Comparison of ENCODE assay signal across 8 cellular contexts in the genomic region with DNA sequence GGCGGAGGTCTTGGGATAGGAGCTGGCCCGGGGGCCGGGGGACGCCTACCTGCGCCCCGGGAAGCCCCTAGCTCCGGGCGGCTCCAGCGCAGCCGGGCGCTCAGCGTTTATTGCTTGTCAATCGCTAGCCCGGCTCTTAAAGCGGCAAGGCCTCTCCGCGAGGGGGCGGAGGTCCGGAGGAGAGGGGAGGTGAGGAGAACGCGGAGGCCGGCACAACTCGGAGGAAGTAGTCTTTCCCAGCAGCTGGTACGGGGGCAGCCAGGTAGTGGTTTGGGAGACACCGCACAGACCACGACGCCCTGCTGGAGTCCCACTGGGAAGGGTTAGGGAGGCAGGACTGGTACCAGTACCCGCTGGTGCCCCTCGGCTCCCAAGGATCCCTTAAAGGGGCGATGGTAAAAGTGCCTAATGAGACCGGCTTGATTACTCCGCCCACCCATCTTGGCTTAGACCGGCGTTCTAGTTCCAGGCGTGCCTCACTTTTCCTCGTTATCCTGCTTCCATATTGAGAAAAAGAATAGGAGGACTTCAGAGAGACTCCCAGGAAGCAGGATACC. TPM values are rescaled to one million over a fixed set of nuclear protein-coding genes. Genes with fewer than 3 reads are reported as not detected.
A peak's percentile ranks its signal among the peaks of the same experiment; 100 is the strongest.
DNase-seq lines count a peak whose midpoint lies in the region; ATAC-seq, FAIRE-seq and TF ChIP-seq lines count a peak whose summit lies in the region.

A gene with protein sequence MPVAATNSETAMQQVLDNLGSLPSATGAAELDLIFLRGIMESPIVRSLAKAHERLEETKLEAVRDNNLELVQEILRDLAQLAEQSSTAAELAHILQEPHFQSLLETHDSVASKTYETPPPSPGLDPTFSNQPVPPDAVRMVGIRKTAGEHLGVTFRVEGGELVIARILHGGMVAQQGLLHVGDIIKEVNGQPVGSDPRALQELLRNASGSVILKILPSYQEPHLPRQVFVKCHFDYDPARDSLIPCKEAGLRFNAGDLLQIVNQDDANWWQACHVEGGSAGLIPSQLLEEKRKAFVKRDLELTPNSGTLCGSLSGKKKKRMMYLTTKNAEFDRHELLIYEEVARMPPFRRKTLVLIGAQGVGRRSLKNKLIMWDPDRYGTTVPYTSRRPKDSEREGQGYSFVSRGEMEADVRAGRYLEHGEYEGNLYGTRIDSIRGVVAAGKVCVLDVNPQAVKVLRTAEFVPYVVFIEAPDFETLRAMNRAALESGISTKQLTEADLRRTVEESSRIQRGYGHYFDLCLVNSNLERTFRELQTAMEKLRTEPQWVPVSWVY (minus strand): TSS at position 112 of the 557 bp plus-strand sequence. CDS start 3,076 bp downstream, outside the sequence.

- H3K36me3 Mint-ChIP-seq in activated CD4-positive, alpha-beta memory T cell treated with anti-CD3 and anti-CD28 coated beads, Interleukin-2, amount 10 ng/mL, durations not matched to agents 7 days and 5 days (ENCODE audit: low read depth), result no peaks in the 10 kb centered on the region

- peak; percentile 72 for ATAC-seq in HepG2

- CTCF ChIA-PET in activated CD4-positive, alpha-beta memory T cell treated with anti-CD3 and anti-CD28 coated beads, Interleukin-2, amount 10 ng/mL, durations not matched to agents 7 days and 5 days (lab: Charles Lee), result interaction anchor here (1.4 to 4.5 kb wide), 2 partner anchors 36 to 135 kb away, joined by 4 to 25 read pairs; a partner anchor contains a TSS
- CTCF ChIA-PET in HepG2 (lab: Yijun Ruan, JAX; ENCODE audit: low intra/inter-chr PET ratio, low total read pairs), result no interaction called here

- H3K4me1 Mint-ChIP-seq in activated CD4-positive, alpha-beta memory T cell treated with anti-CD3 and anti-CD28 coated beads, Interleukin-2, amount 10 ng/mL, durations not matched to agents 7 days and 5 days, result peaks cover 9% of the 10 kb centered on the region

- WGBS in HepG2 (ENCODE audit: low lambda C conversion rate), result 4% methylated on average over 32 of the region's 36 CpGs

- DNase-seq in NCI-H446 (lab: John Stamatoyannopoulos, UW) (peak; percentile 56 to 68), HepG2 (ENCODE audit: low spot score) (peak; percentile 20), NCI-H2029 treated with DMSO at 0.1 percent for 48 hours (lab: John Stamatoyannopoulos, UW) (no peak), 8988T (no peak)
- DNase-seq in activated CD4-positive, alpha-beta memory T cell treated with anti-CD3 and anti-CD28 coated beads, Interleukin-2, amount 10 ng/mL, durations not matched to agents 7 days and 5 days, result peak; percentile 37
- DNase-seq in stimulated activated CD4-positive, alpha-beta T cell treated with anti-CD3 and anti-CD28 coated beads, Interleukin-4, amount 100 ng/mL, for 1 hour, result peak; percentile 60

- in situ Hi-C loops in HepG2 (cut with HindIII; ENCODE audit: extremely low pct_ligation_motif_present, low pct_unique_long_range_greater_than_20kb), result no loop called here

- H3K36me3 ChIP-seq in duodenal mucosa (ENCODE audit: control insufficient read depth in 1 of 2, insufficient read depth in 2 of 2, low read length in 2 of 2) (no peaks in the 10 kb centered on the region), HepG2 (replicated peaks in 1 of 2; ENCODE audit: control insufficient read depth in 1 of 2, insufficient read depth in 2 of 2, low read length in 2 of 2) (no peaks in the 10 kb centered on the region)

- H3K27me3 Mint-ChIP-seq in activated CD4-positive, alpha-beta memory T cell treated with anti-CD3 and anti-CD28 coated beads, Interleukin-2, amount 10 ng/mL, durations not matched to agents 7 days and 5 days, result peaks cover 56% of the 10 kb centered on the region

- H3K27me3 ChIP-seq in duodenal mucosa (ENCODE audit: control insufficient read depth in 1 of 2, insufficient read depth in 2 of 2, low read length in 2 of 2) (peaks cover 52 to 58% of the 10 kb centered on the region in 2 donors), HepG2 (ENCODE audit: control insufficient read depth in 1 of 2, insufficient read depth in 2 of 2, low read length in 2 of 2) (peaks cover 18 to 84% of the 10 kb centered on the region in 2 experiments)

- no peaks in the 10 kb centered on the region for H3K9me3 Mint-ChIP-seq in activated CD4-positive, alpha-beta memory T cell treated with anti-CD3 and anti-CD28 coated beads, Interleukin-2, amount 10 ng/mL, durations not matched to agents 7 days and 5 days

- TF ChIP-seq RAD21 in HepG2 (CRISPR knock-in tag; IDR thresholded peaks at IDR 0.05), result no peak

- H2AFZ ChIP-seq in HepG2 (ENCODE audit: low read length), result no peak within 1 kb of the TSS

- no peak for TF ChIP-seq EP300 in HepG2 (IDR thresholded peaks at IDR 0.05; ENCODE audit: low read depth in 2 of 2, low read length in 2 of 2)
- TF ChIP-seq EP300 in HepG2 (CRISPR knock-in tag; IDR thresholded peaks at IDR 0.05; ENCODE audit: borderline replicate concordance), result no peak

- no peak within 1 kb of the TSS for H3K4me3 Mint-ChIP-seq in activated CD4-positive, alpha-beta memory T cell treated with anti-CD3 and anti-CD28 coated beads, Interleukin-2, amount 10 ng/mL, durations not matched to agents 7 days and 5 days

- peak within 1 kb of the TSS; percentile 63 for H3K4me2 ChIP-seq in HepG2 (ENCODE audit: low read depth, low read length)

- peaks cover 2% of the 10 kb centered on the region; the same call in 1 of the 2 replicates for H4K20me1 ChIP-seq in HepG2 (ENCODE audit: insufficient read depth, low read length)

- intact Hi-C loops in HepG2 (cut with micrococcal nuclease; ENCODE audit: unreplicated experiment), result no loop called here

- TF ChIP-seq POLR2A in HepG2 (IDR thresholded peaks at IDR 0.05; ENCODE audit: insufficient read depth in 1 of 2, low read depth in 2 of 2, low read length in 2 of 2), result no peak

- peak within 1 kb of the TSS; percentile 57 to 61 for H3K9ac ChIP-seq in duodenal mucosa (ENCODE audit: low read depth in 1 of 2, low read length in 2 of 2)
- H3K9ac ChIP-seq in HepG2 (ENCODE audit: insufficient read depth, low read depth, low read length), result peak within 1 kb of the TSS; percentile 4; the same call in 1 of the 2 replicates

- H3K4me3 ChIP-seq in GM08714 (ENCODE audit: low read length), result peak within 1 kb of the TSS; percentile 8; the same call in 1 of the 2 replicates
- peak within 1 kb of the TSS; percentile 60 to 66 for H3K4me3 ChIP-seq in duodenal mucosa (ENCODE audit: low read depth in 1 of 2, low read length in 2 of 2)
- H3K4me3 ChIP-seq in HepG2 (replicated peaks in 1 of 3; ENCODE audit: insufficient read depth in 1 of 3, low read depth in 2 of 3, low read length in 3 of 3), result peak within 1 kb of the TSS; percentile 48 to 69 (median 60); a peak in 5 of 6 replicates

- no peak for FAIRE-seq in HepG2 (lab: Jason Lieb, UNC)

- H3K79me2 ChIP-seq in HepG2 (ENCODE audit: insufficient read depth, low read length), result no peaks in the 10 kb centered on the region

- POLR2A ChIA-PET in activated CD4-positive, alpha-beta memory T cell treated with anti-CD3 and anti-CD28 coated beads, Interleukin-2, amount 10 ng/mL, durations not matched to agents 7 days and 5 days (lab: Charles Lee), result interaction anchor here (0.6 kb wide), 1 partner anchor 102 kb away, joined by 3 read pairs; no protein-coding TSS in a partner anchor
- POLR2A ChIA-PET in HepG2 (lab: Yijun Ruan, JAX), result no interaction called here

- no peak within 1 kb of the TSS for H3K27ac Mint-ChIP-seq in activated CD4-positive, alpha-beta memory T cell treated with anti-CD3 and anti-CD28 coated beads, Interleukin-2, amount 10 ng/mL, durations not matched to agents 7 days and 5 days

- H3K9me3 ChIP-seq in duodenal mucosa (ENCODE audit: control insufficient read depth in 1 of 2, low read length in 2 of 2) (no peaks in the 10 kb centered on the region), HepG2 (ENCODE audit: low read length) (no peaks in the 10 kb centered on the region)

- no TSS peak for BruUV-seq in HepG2 (replicated peaks; lab: Mats Ljungman, UMichigan)

- H3K27ac ChIP-seq in duodenal mucosa (ENCODE audit: low read depth, low read length), result no peak within 1 kb of the TSS
- H3K27ac ChIP-seq in HepG2 (ENCODE audit: extremely low read length, insufficient read depth, low read length), result no peak within 1 kb of the TSS

- H3K4me1 ChIP-seq in duodenal mucosa (ENCODE audit: control insufficient read depth in 1 of 2, insufficient read depth in 2 of 2, low read length in 2 of 2) (peaks cover 18 to 22% of the 10 kb centered on the region in 2 donors), HepG2 (ENCODE audit: insufficient read depth, low read length) (peaks cover 29% of the 10 kb centered on the region)

- TF ChIP-seq CTCF in HepG2 (CRISPR knock-in tag; IDR thresholded peaks at IDR 0.05), result peak; percentile 56

TF ChIP-seq in HepG2, 621 proteins besides CTCF, POLR2A, EP300 and RAD21 (continues in another document):
- TF ChIP-seq KDM1A (CRISPR knock-in tag; IDR thresholded peaks at IDR 0.05) (no peak), KDM2A (CRISPR knock-in tag; IDR thresholded peaks at IDR 0.05; ENCODE audit: borderline replicate concordance, low read depth) (peak; percentile 26; the same call in 1 of the 2 replicates), MTF2 (CRISPR knock-in tag; IDR thresholded peaks at IDR 0.05; ENCODE audit: borderline replicate concordance) (peak; percentile 86; the same call in 1 of the 2 replicates)

RNA-seq across cellular contexts. Expression of the gene that starts here (rescaled TPM):
- total RNA-seq in activated CD4-positive, alpha-beta memory T cell treated with anti-CD3 and anti-CD28 coated beads, Interleukin-2, amount 10 ng/mL, durations not matched to agents 7 days and 5 days, result under 1 TPM; 0.48 to 0.65 TPM
- 0.20 and 0.44 TPM in 2 replicates for total RNA-seq in HepG2 (2016; rRNA removed; fragmentation: Illumina TruSeq; extraction: Trizol)
- 0.18 and 0.30 TPM in 2 replicates for total RNA-seq in HepG2 (2016; cell fraction: cytosol; rRNA removed; fragmentation: Illumina TruSeq; extraction: Trizol; ENCODE audit: low read depth)
- 0.02 and 0.10 TPM in 2 replicates for total RNA-seq in HepG2 (2016; cell fraction: insoluble cytoplasmic fraction; rRNA removed; fragmentation: Illumina TruSeq; extraction: Trizol)
- total RNA-seq in HepG2 (2016; cell fraction: membrane; rRNA removed; fragmentation: Illumina TruSeq; extraction: Trizol), result 0.06 and 0.07 TPM in 2 replicates
- 0.25 TPM in 1 of 2 replicates, not detected in the other for total RNA-seq in HepG2 (2016; cell fraction: nucleus; rRNA removed; fragmentation: Illumina TruSeq; extraction: Trizol)
- polyA plus RNA-seq in HepG2 (2011; rRNA removed), result 1.7 and 2.2 TPM in 2 replicates
- 1.6 TPM in 2 replicates for polyA plus RNA-seq in HepG2 (2011; cell fraction: cytosol; rRNA removed)
- polyA plus RNA-seq in HepG2 (2011; cell fraction: nucleus; rRNA removed), result 3.8 and 4.9 TPM in 2 replicates
- polyA plus RNA-seq in HepG2 (2012), result 0.62 and 0.99 TPM in 2 replicates
- polyA plus RNA-seq in HepG2 (2016; cell fraction: cytosol; fragmentation: Illumina TruSeq; extraction: Trizol; ENCODE audit: low read depth), result not detected in 2 replicates
- 0.19 and 0.20 TPM in 2 replicates for polyA plus RNA-seq in HepG2 (2016; cell fraction: insoluble cytoplasmic fraction; fragmentation: Illumina TruSeq; extraction: Trizol; ENCODE audit: low read depth)
- 0.05 TPM in 1 of 2 replicates, not detected in the other for polyA plus RNA-seq in HepG2 (2016; cell fraction: membrane; fragmentation: Illumina TruSeq; extraction: Trizol; ENCODE audit: low read depth)
- polyA plus RNA-seq in HepG2 (2016; cell fraction: nucleus; fragmentation: Illumina TruSeq; extraction: Trizol; ENCODE audit: insufficient read depth, low read depth), result 0.15 and 0.18 TPM in 2 replicates
- 3.3 and 19.7 TPM in 2 replicates for polyA minus RNA-seq in HepG2 (2011; rRNA and poly(A)+ RNA removed; ENCODE audit: low replicate concordance)
- 1.1 and 2.0 TPM in 2 replicates for polyA minus RNA-seq in HepG2 (2011; cell fraction: cytosol; rRNA and poly(A)+ RNA removed)
- polyA minus RNA-seq in HepG2 (2011; cell fraction: nucleus; rRNA and poly(A)+ RNA removed), result 1.5 and 3.2 TPM in 2 replicates

Comparison
In these comparisons a context has a peak if more than half of its experiments do, and no peak if none do; other contexts are left out.
1. Peak in DNase-seq in activated CD4-positive, alpha-beta memory T cell treated with anti-CD3 and anti-CD28 coated beads, Interleukin-2, amount 10 ng/mL, durations not matched to agents 7 days and 5 days; RNA of the gene not detected or under 1 TPM.
2. H3K4me3 ChIP-seq: peak in every context shown above with its lines; median percentile 63 in duodenal mucosa; 60 in HepG2; 8 in GM08714.
3. DNase-seq: peak in NCI-H446 (2 of 2), HepG2 (single experiment) and stimulated activated CD4-positive, alpha-beta T cell treated with anti-CD3 and anti-CD28 coated beads, Interleukin-4, amount 100 ng/mL, for 1 hour (single experiment); none in NCI-H2029 treated with DMSO at 0.1 percent for 48 hours (single experiment) and 8988T (single experiment).